Comparison of ENCODE assay signal across 1 cellular context in genomic region chr6:33160728-33161323, GRCh38.
TF ChIP-seq lines count a peak whose summit lies in the region.

No MANE protein-coding gene starts in this region.

TF ChIP-seq in GM12878, 131 proteins besides CTCF, POLR2A, EP300 and RAD21:
- TF ChIP-seq KAT2A (conservative IDR thresholded peaks at IDR 0.05; ENCODE audit: control insufficient read depth, low read depth, low read length) (no peak), EZH2 (IDR thresholded peaks at IDR 0.05; ENCODE audit: borderline replicate concordance, control insufficient read depth, low read depth, low read length) (no peak), IRF5 (IDR thresholded peaks at IDR 0.05; ENCODE audit: borderline replicate concordance) (no peak), SKIL (IDR thresholded peaks at IDR 0.05; ENCODE audit: low read depth, poor library complexity, severe bottlenecking) (no peak)
